Comparison of ENCODE assay signal across 8 cellular contexts in genomic region chr5:172187118-172188032, GRCh38. TPM values are rescaled to one million over a fixed set of nuclear protein-coding genes. Genes with fewer than 3 reads are reported as not detected.
DNase-seq lines count a peak whose midpoint lies in the region; ATAC-seq, FAIRE-seq and TF ChIP-seq lines count a peak whose summit lies in the region.

No MANE protein-coding gene starts in this region.

- H3K4me3 ChIP-seq in A549 (peak overlapping the region; percentile 94), esophagus squamous epithelium (peak overlapping the region; percentile 48 to 87 (median 72)), thyroid gland (replicated peaks in 1 of 3) (peak overlapping the region; percentile 70 to 100 (median 81))

- H3K36me3 Mint-ChIP-seq in natural killer cell = no peaks in the 10 kb centered on the region

- H3K4me1 Mint-ChIP-seq in natural killer cell = peaks cover 43 to 44% of the 10 kb centered on the region in 2 donors

- POLR2A ChIA-PET in A549 (lab: Yijun Ruan, JAX) = interaction anchor here (0.7 to 2.1 kb wide), 6 partner anchors 14 to 181 kb away, joined by 3 to 10 read pairs (median 6); partner anchors contain the start of genes FBXW11 and UBTD2

- TF ChIP-seq POLR2A in A549 (IDR thresholded peaks at IDR 0.05; ENCODE audit: low read length) (peak; percentile 4; the same call in 1 of the 2 replicates), GM18526 (IDR thresholded peaks at IDR 0.05; ENCODE audit: extremely low read depth, insufficient read length) (peak; percentile 21), esophagus squamous epithelium (IDR thresholded peaks at IDR 0.05) (peak in 1 of 4 donors; percentile 48), thyroid gland (IDR thresholded peaks at IDR 0.05) (no peak)

- peak overlapping the region; percentile 97 to 98 for H3K27ac Mint-ChIP-seq in natural killer cell

- no peak for FAIRE-seq in A549 (lab: Jason Lieb, UNC)

- peak overlapping the region; percentile 98 for H3K4me3 Mint-ChIP-seq in natural killer cell

- TF ChIP-seq RAD21 in A549 (conservative IDR thresholded peaks at IDR 0.05 in 1 of 2, IDR thresholded peaks at IDR 0.05 in 1 of 2) = no peak

- H3K9me3 ChIP-seq in A549 (no peaks in the 10 kb centered on the region), esophagus squamous epithelium (no peaks in the 10 kb centered on the region), thyroid gland (no peaks in the 10 kb centered on the region)

- H3K36me3 ChIP-seq in esophagus squamous epithelium (no peaks in the 10 kb centered on the region), thyroid gland (no peaks in the 10 kb centered on the region)

- intact Hi-C loops in esophagus squamous epithelium (cut with DNase I) = loop anchor here (5.0 kb wide), 1 partner anchor 80 kb away; no protein-coding TSS in a partner anchor
- intact Hi-C loops in natural killer cell (cut with micrococcal nuclease) = loop anchor here (1.0 to 10.0 kb wide), 6 partner anchors 8 to 180 kb away; partner anchors contain the start of genes FBXW11 and UBTD2
- intact Hi-C loops in thyroid gland (cut with DNase I) = loop anchor here (5.0 kb wide), 2 partner anchors 80 to 95 kb away; partner anchors contain the start of gene UBTD2

- peak overlapping the region; percentile 95 for H3K4me2 ChIP-seq in A549

- H3K27me3 ChIP-seq in esophagus squamous epithelium (peaks cover 0 to 13% (median 0%) of the 10 kb centered on the region in 4 donors), thyroid gland (no peaks in the 10 kb centered on the region)

- no peaks in the 10 kb centered on the region for H3K9me3 Mint-ChIP-seq in natural killer cell

- H3K27me3 Mint-ChIP-seq in natural killer cell (ENCODE audit: low read depth in 2 of 2) = no peaks in the 10 kb centered on the region

- CTCF ChIA-PET in A549 (lab: Yijun Ruan, JAX) = interaction anchor here (0.6 to 8.0 kb wide), 22 partner anchors 12 to 771 kb away, joined by 3 to 93 read pairs (median 8); partner anchors contain the start of genes FBXW11 and FGF18

- TF ChIP-seq CTCF in A549 (IDR thresholded peaks at IDR 0.05) = no peak
- TF ChIP-seq CTCF in esophagus squamous epithelium (IDR thresholded peaks at IDR 0.05) = no peak
- TF ChIP-seq CTCF in natural killer cell (IDR thresholded peaks at IDR 0.05) = no peak
- TF ChIP-seq CTCF in thyroid gland (IDR thresholded peaks at IDR 0.05) = no peak

- WGBS in A549 (ENCODE audit: missing lambda C conversion rate) = 2% methylated on average over 40 of the region's 66 CpGs
- WGBS in esophagus squamous epithelium, 2 donors = 0 to 1% methylated on average over 17 to 26 of the region's 66 CpGs
- WGBS in thyroid gland, 2 donors = 1 to 2% methylated on average over 27 to 38 of the region's 66 CpGs

- DNase-seq in A549 (ENCODE audit: low read depth in 1 of 2, low spot score in 1 of 2) (peak; percentile 58 to 79), OCI-M1 (lab: John Stamatoyannopoulos, UW) (peak; percentile 56), esophagus squamous epithelium (lab: John Stamatoyannopoulos, UW) (no peak), natural killer cell (peak; percentile 65), thyroid gland (peak; percentile 29 to 39)
- peak; percentile 81 for DNase-seq in activated T-cell treated with anti-CD3 and anti-CD28 coated beads, Interleukin-2, amount 50 U/mL, for 48 hours

- no peak for TF ChIP-seq EP300 in A549 (IDR thresholded peaks at IDR 0.05)

- H3K27ac ChIP-seq in A549 (peak overlapping the region; percentile 77 to 88), esophagus squamous epithelium (peak overlapping the region; percentile 83 to 92 (median 90)), thyroid gland (peak overlapping the region; percentile 64 to 82 (median 74))

- ATAC-seq in A549 (peak; percentile 54 to 57), HG03097 (IDR thresholded peaks at IDR 0.05; ENCODE audit: low FRiP score, unreplicated experiment) (peak; percentile 3), natural killer cell (peak; percentile 23 to 57 (median 41))

- H3K4me1 ChIP-seq in A549 = peaks cover 8% of the 10 kb centered on the region
- peaks cover 22 to 52% (median 22%) of the 10 kb centered on the region in 3 donors for H3K4me1 ChIP-seq in esophagus squamous epithelium
- peaks cover 0 to 7% of the 10 kb centered on the region in 2 donors for H3K4me1 ChIP-seq in thyroid gland

TF ChIP-seq in A549, 52 proteins besides CTCF, POLR2A, EP300 and RAD21:
- no peak for TF ChIP-seq FOSL2 (IDR thresholded peaks at IDR 0.05)
- peak; percentile 18; the same call in 1 of the 2 replicates for TF ChIP-seq FOSL2 (CRISPR knock-in tag; IDR thresholded peaks at IDR 0.05)
- TF ChIP-seq CHD2 (IDR thresholded peaks at IDR 0.05; ENCODE audit: low read length, partially characterized antibody) = no peak
- TF ChIP-seq PHF8 (IDR thresholded peaks at IDR 0.05; ENCODE audit: borderline replicate concordance, low read depth) = peak; percentile 31; the same call in 1 of the 2 replicates
- no peak for TF ChIP-seq MAFK (IDR thresholded peaks at IDR 0.05; ENCODE audit: partially characterized antibody)
- peak; percentile 88; the same call in 1 of the 2 replicates for TF ChIP-seq CHD4 (IDR thresholded peaks at IDR 0.05; ENCODE audit: borderline replicate concordance)
- TF ChIP-seq MAX (IDR thresholded peaks at IDR 0.05) = peak; percentile 42; the same call in 1 of the 2 replicates
- TF ChIP-seq RNF2 (IDR thresholded peaks at IDR 0.05; ENCODE audit: borderline replicate concordance, low read depth) = peak; percentile 85; the same call in 1 of the 2 replicates
- TF ChIP-seq JUN (IDR thresholded peaks at IDR 0.05) = no peak
- no peak for TF ChIP-seq RARB (CRISPR knock-in tag; IDR thresholded peaks at IDR 0.05)

RNA-seq across cellular contexts. Expression of gene STK10, which starts 0.6 kb away (rescaled TPM):
- 4.3 and 5.3 TPM in 2 replicates for polyA plus RNA-seq in A549 (2011; rRNA removed)
- polyA plus RNA-seq in A549 (2012; cell fraction: cytosol; rRNA removed) = 5.9 and 7.5 TPM in 2 replicates
- polyA plus RNA-seq in A549 (2012; cell fraction: nucleus; rRNA removed) = 26.5 and 27.8 TPM in 2 replicates
- polyA plus RNA-seq in A549 (2017; fragmentation: RNase III; extraction: RNeasy Plus Mini Kit Qiagen cat#74134 plus additional on column Dnase treatment) = 12.0 to 13.4 TPM (median 13.1 TPM) in 3 replicates
- polyA minus RNA-seq in A549 (2011; rRNA and poly(A)+ RNA removed) = 13.2 and 13.9 TPM in 2 replicates
- 10 to 100 TPM in 1 of 4 donors, 1 to 10 TPM in 3; 5.4 to 15.6 (median 8.9) TPM for total RNA-seq in esophagus squamous epithelium
- total RNA-seq in natural killer cell = 100 to 1,000 TPM; 705 to 879 (median 783) TPM
- 10 to 100 TPM in 1 of 4 donors, 1 to 10 TPM in 3; 5.5 to 11.6 (median 8.6) TPM for total RNA-seq in thyroid gland

RNA-seq across cellular contexts. Expression of gene EFCAB9, which starts 6.6 kb away (rescaled TPM):
- polyA plus RNA-seq in A549 (2011; rRNA removed) (not detected in 2 replicates), A549 (2017; fragmentation: RNase III; extraction: RNeasy Plus Mini Kit Qiagen cat#74134 plus additional on column Dnase treatment) (not detected in 3 replicates)
- polyA plus RNA-seq in A549 (2012; cell fraction: cytosol; rRNA removed) = not detected in 2 replicates
- not detected in 2 replicates for polyA plus RNA-seq in A549 (2012; cell fraction: nucleus; rRNA removed)
- polyA minus RNA-seq in A549 (2011; rRNA and poly(A)+ RNA removed) = not detected in 2 replicates
- total RNA-seq in esophagus squamous epithelium (not detected), natural killer cell (not detected), thyroid gland (not detected)

Comparison
In these comparisons a context has a peak if more than half of its experiments do, and no peak if none do; other contexts are left out.
1. ATAC-seq: peak in every context shown above with its lines; median percentile 56 in A549; 41 in natural killer cell; 3 in HG03097.
2. POLR2A ChIP-seq: peak in A549 (single experiment) and GM18526 (single experiment); none in thyroid gland (0 of 2).
3. RNA of gene STK10, which starts 0.6 kb away (total RNA-seq): 705 to 879 TPM in natural killer cell; 5.5 to 11.6 TPM in thyroid gland and 5.4 to 15.6 TPM in esophagus squamous epithelium; every median in the first group is over 10 times any median in the second.
4. Peak in every context shown above with its lines, with median percentiles within 50 percentile points of each other: H3K27ac ChIP-seq and H3K4me3 ChIP-seq.